In the genomic region with DNA sequence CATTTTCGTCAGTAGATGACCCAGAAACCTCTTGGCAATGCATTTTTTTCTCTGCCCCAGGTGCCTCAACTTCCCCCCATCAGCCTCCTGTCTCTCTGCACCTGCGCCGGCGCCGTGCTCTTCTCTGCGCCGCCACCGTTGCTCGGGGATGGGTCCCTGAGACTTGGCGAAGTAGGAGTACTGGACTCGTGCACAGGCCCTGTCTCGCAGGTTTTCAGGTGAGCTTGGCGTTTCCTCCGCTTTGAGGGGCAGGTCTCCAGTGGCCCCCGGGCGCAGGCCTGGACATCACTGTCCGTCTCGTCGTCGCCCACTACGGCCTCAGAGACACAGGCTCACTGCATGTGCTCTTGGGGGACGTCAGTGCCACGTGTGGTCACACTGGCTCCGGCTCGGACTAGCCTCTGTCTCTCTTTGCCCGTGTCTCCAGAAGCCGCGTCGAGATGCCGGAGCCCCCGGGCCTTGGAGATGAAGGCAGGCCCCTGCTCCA, we compare ENCODE assay signal across 8 cellular contexts.
DNase-seq lines count a peak whose midpoint lies in the region; ATAC-seq, FAIRE-seq and TF ChIP-seq lines count a peak whose summit lies in the region.
"Not testable (repeated sequence)": the region's sequence is repeated elsewhere in the genome, so short reads cannot be mapped to it uniquely, and the experiment has no call there.

No MANE protein-coding gene starts in this region.

- FAIRE-seq in A549 (lab: Jason Lieb, UNC); bronchial epithelial cell (lab: Jason Lieb, UNC): not testable (repeated sequence)

- H3K36me3 Mint-ChIP-seq in activated T-cell treated with anti-CD3 and anti-CD28 coated beads, Interleukin-2, amount 50 U/mL, for 24 hours (ENCODE audit: low read depth); natural killer cell: not testable (repeated sequence)

- not testable (repeated sequence) for H3K27me3 ChIP-seq in PC-3 (ENCODE audit: low read length); bronchial epithelial cell (ENCODE audit: control insufficient read depth, insufficient read depth, low read length)

- TF ChIP-seq EP300 in A549 (IDR thresholded peaks at IDR 0.05): not testable (repeated sequence)

- DNase-seq in A549 (ENCODE audit: low read depth in 1 of 2, low spot score in 1 of 2); PC-3; bronchial epithelial cell (ENCODE audit: low read depth); natural killer cell: not testable (repeated sequence)
- peak; percentile 50 for DNase-seq in activated T-cell treated with anti-CD3 and anti-CD28 coated beads, Interleukin-2, amount 50 U/mL, for 24 hours
- peak; percentile 61 for DNase-seq in Right ventricle myocardium inferior (ENCODE audit: missing footprints)

- H3K4me2 ChIP-seq in A549 (peak overlapping the region; percentile 71), PC-3 (ENCODE audit: low read length) (peak overlapping the region; percentile 37; the same call in 1 of the 2 replicates)

- not testable (repeated sequence) for BruUV-seq in PC-3 (replicated peaks; lab: Mats Ljungman, UMichigan)

- 0 out of 6 replicates have a peak, but pooled peaks of 1 of the 2 experiments have one; percentile 52 for ATAC-seq in A549
- ATAC-seq in PC-3, Right ventricle myocardium inferior, natural killer cell: not testable (repeated sequence)

- not testable (repeated sequence) for H3K27me3 Mint-ChIP-seq in activated T-cell treated with anti-CD3 and anti-CD28 coated beads, Interleukin-2, amount 50 U/mL, for 24 hours; natural killer cell (ENCODE audit: low read depth in 2 of 2)

- H3K36me3 ChIP-seq in PC-3 (ENCODE audit: low read depth, low read length); bronchial epithelial cell (ENCODE audit: control insufficient read depth, insufficient read depth, low read length): not testable (repeated sequence)

- POLR2A ChIA-PET in A549 (lab: Yijun Ruan, JAX); PC-3 (lab: Charles Lee; ENCODE audit: unreplicated experiment): not testable (repeated sequence)

- H3K9me2 ChIP-seq in PC-3 (replicated peaks; ENCODE audit: low read length): not testable (repeated sequence)

- TF ChIP-seq POLR2A in A549 (IDR thresholded peaks at IDR 0.05; ENCODE audit: low read length): not testable (repeated sequence)

- TF ChIP-seq CTCF in A549 (IDR thresholded peaks at IDR 0.05); GM12875 (IDR thresholded peaks at IDR 0.05; ENCODE audit: borderline replicate concordance, insufficient read depth, low read depth, low read length); PC-3 (conservative IDR thresholded peaks at IDR 0.05; ENCODE audit: low read depth, low read length); bronchial epithelial cell (IDR thresholded peaks at IDR 0.05; ENCODE audit: insufficient read depth, low read length, severe bottlenecking); natural killer cell (IDR thresholded peaks at IDR 0.05): not testable (repeated sequence)

- H3K4me1 ChIP-seq in A549; PC-3 (ENCODE audit: insufficient read depth, low read length): not testable (repeated sequence)

- WGBS in A549 (ENCODE audit: missing lambda C conversion rate): 41% methylated on average over 13 of the region's 31 CpGs

- peak overlapping the region; percentile 93 for H3K27ac Mint-ChIP-seq in activated T-cell treated with anti-CD3 and anti-CD28 coated beads, Interleukin-2, amount 50 U/mL, for 24 hours
- peak overlapping the region; percentile 88 to 95 for H3K27ac Mint-ChIP-seq in natural killer cell

- H3K4me3 ChIP-seq in A549 (peak overlapping the region; percentile 41), GM12875 (ENCODE audit: low read depth, low read length) (peak overlapping the region; percentile 40), PC-3 (ENCODE audit: low read length) (peak overlapping the region; percentile 70), bronchial epithelial cell (ENCODE audit: low read depth, low read length) (peak overlapping the region; percentile 65), skin epidermis (peak overlapping the region; percentile 23 to 75 (median 48))

- not testable (repeated sequence) for H3F3A ChIP-seq in PC-3 (ENCODE audit: low read length, unreplicated experiment)

- H3K9me3 Mint-ChIP-seq in activated T-cell treated with anti-CD3 and anti-CD28 coated beads, Interleukin-2, amount 50 U/mL, for 24 hours; natural killer cell: not testable (repeated sequence)

- H3K9me3 ChIP-seq in A549; PC-3 (ENCODE audit: low read length): not testable (repeated sequence)

- intact Hi-C loops in PC-3 (cut with micrococcal nuclease); Right ventricle myocardium inferior (cut with DNase I); natural killer cell (cut with micrococcal nuclease): not testable (repeated sequence)

- H4K20me1 ChIP-seq in PC-3 (ENCODE audit: low read length): not testable (repeated sequence)

- not testable (repeated sequence) for H2AFZ ChIP-seq in PC-3 (ENCODE audit: low read length)

- H3K27ac ChIP-seq in A549 (peak overlapping the region; percentile 60 to 82; a peak in 5 of 6 replicates), skin epidermis (peak overlapping the region in 9 of 21 experiments; percentile 68 to 86 (median 81))
- H3K27ac ChIP-seq in PC-3 (ENCODE audit: low read length): not testable (repeated sequence)

- peak overlapping the region; percentile 94 for H3K4me3 Mint-ChIP-seq in activated T-cell treated with anti-CD3 and anti-CD28 coated beads, Interleukin-2, amount 50 U/mL, for 24 hours
- peak overlapping the region; percentile 86 for H3K4me3 Mint-ChIP-seq in natural killer cell

- not testable (repeated sequence) for H3K79me2 ChIP-seq in PC-3 (ENCODE audit: low read length)

- CTCF ChIA-PET in A549 (lab: Yijun Ruan, JAX); PC-3 (lab: Charles Lee): not testable (repeated sequence)

- peak overlapping the region; percentile 40 for H3K9ac ChIP-seq in PC-3 (ENCODE audit: low read length)

- not testable (repeated sequence) for H3K4me1 Mint-ChIP-seq in activated T-cell treated with anti-CD3 and anti-CD28 coated beads, Interleukin-2, amount 50 U/mL, for 24 hours (ENCODE audit: low read depth)
- peaks cover 6 to 16% of the 10 kb centered on the region in 2 donors for H3K4me1 Mint-ChIP-seq in natural killer cell

- TF ChIP-seq RAD21 in A549 (conservative IDR thresholded peaks at IDR 0.05 in 1 of 2, IDR thresholded peaks at IDR 0.05 in 1 of 2): not testable (repeated sequence)
